In the genomic region with DNA sequence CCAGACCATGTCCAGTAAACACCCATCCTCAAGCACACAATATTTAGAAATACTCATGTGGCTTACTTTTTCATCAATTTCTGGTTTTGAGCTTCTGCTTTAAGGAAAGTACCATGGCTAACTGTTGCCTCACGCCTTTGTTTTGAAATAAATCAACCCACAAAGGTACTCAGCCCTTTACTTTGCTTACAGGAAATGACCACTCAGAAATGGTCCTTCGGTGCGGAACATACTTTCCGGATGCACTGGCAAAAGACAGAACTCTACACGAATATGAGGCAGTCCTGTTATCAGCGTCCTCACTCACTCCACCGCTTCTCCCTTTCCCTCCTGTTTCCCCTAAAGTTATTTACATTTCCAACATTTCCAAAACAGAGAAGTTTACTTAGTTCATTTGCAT, we compare ENCODE assay signal across 21 cellular contexts. TPM values are rescaled to one million over a fixed set of nuclear protein-coding genes. Genes with fewer than 3 reads are reported as not detected.
DNase-seq lines count a peak whose midpoint lies in the region; ATAC-seq and TF ChIP-seq lines count a peak whose summit lies in the region.
"Had no signal": no experiment of that assay in that cellular context is flagged by ENCODE, and none has a peak within 500 bp of the region (broad histone marks: within the 10 kb centered on the region; RNA-seq: fewer than 3 reads in every experiment).

No MANE protein-coding gene starts in this region.

- H3K4me1 ChIP-seq in heart left ventricle (peaks cover 0 to 25% (median 0%) of the 10 kb centered on the region in 12 donors), right atrium auricular region (no peaks in the 10 kb centered on the region), upper lobe of left lung (no peaks in the 10 kb centered on the region), vagina (no peaks in the 10 kb centered on the region)
- H3K4me1 ChIP-seq: BLaER1, thyroid gland had no signal

- H3K9me3 ChIP-seq in heart left ventricle (no peaks in the 10 kb centered on the region), right atrium auricular region (no peaks in the 10 kb centered on the region), upper lobe of left lung (no peaks in the 10 kb centered on the region), vagina (no peaks in the 10 kb centered on the region)
- H3K9me3 ChIP-seq: MG63, thyroid gland had no signal

- H3K27ac ChIP-seq in heart left ventricle (peak overlapping the region in 2 of 12 donors; percentile 17 to 80), right atrium auricular region (no peak overlapping the region), upper lobe of left lung (peak overlapping the region; percentile 61 to 81 (median 72)), vagina (no peak overlapping the region)
- H3K27ac ChIP-seq: BLaER1, thyroid gland had no signal

- no peak for DNase-seq in heart left ventricle
- DNase-seq in right atrium auricular region (ENCODE audit: low spot score): no peak
- peak; percentile 78 for DNase-seq in SKM-1 (lab: John Stamatoyannopoulos, UW; ENCODE audit: unreplicated experiment)
- DNase-seq in iris pigment epithelial cell (ENCODE audit: low read depth): peak; percentile 8
- DNase-seq in upper lobe of left lung: peak in 1 of 2 donors; percentile 55
- no peak for DNase-seq in vagina (ENCODE audit: extremely low spot score in 2 of 2)
- DNase-seq in NCI-H446 (lab: John Stamatoyannopoulos, UW): no peak
- no peak for DNase-seq in inferior parietal cortex (ENCODE audit: extremely low spot score)
- DNase-seq: activated CD4-positive, alpha-beta T cell treated with anti-CD3 and anti-CD28 coated beads, Interleukin-2, amount 50 U/mL, for 1 hour; MG63; naive thymus-derived CD8-positive, alpha-beta T cell; NCI-H2081 treated with DMSO at 0.1 percent for 48 hours; NCI-H526 treated with DMSO at 0.1 percent for 48 hours; thyroid gland had no signal

- TF ChIP-seq EP300 in upper lobe of left lung (IDR thresholded peaks at IDR 0.05): no peak

- H3K4me3 ChIP-seq in heart left ventricle (no peak overlapping the region), right atrium auricular region (no peak overlapping the region), upper lobe of left lung (no peak overlapping the region), vagina (no peak overlapping the region)
- H3K4me3 ChIP-seq: BLaER1, MG63, thyroid gland had no signal

- TF ChIP-seq CTCF in heart left ventricle (IDR thresholded peaks at IDR 0.05) (no peak), right atrium auricular region (IDR thresholded peaks at IDR 0.05) (no peak), upper lobe of left lung (IDR thresholded peaks at IDR 0.05) (no peak), vagina (IDR thresholded peaks at IDR 0.05) (no peak)

- TF ChIP-seq POLR2A in heart left ventricle (IDR thresholded peaks at IDR 0.05) (no peak), upper lobe of left lung (IDR thresholded peaks at IDR 0.05) (peak in 1 of 4 donors; percentile 31), vagina (IDR thresholded peaks at IDR 0.05) (no peak)

- WGBS in heart left ventricle, 4 donors: 42 to 48% (median 46%) methylated on average over 7 of the region's 7 CpGs
- 32 to 42% methylated on average over 7 of the region's 7 CpGs for WGBS in upper lobe of left lung, 2 donors

- peak in 3 of 4 donors; percentile 31 to 62 (median 56) for ATAC-seq in heart left ventricle
- peak; percentile 76 to 77 for ATAC-seq in upper lobe of left lung (ENCODE audit: low FRiP score in 2 of 2)
- ATAC-seq: naive thymus-derived CD8-positive, alpha-beta T cell; SK-N-SH treated with all-trans-retinoic acid at 6 μM for 48 hours; stimulated activated effector memory CD8-positive, alpha-beta T cell treated with anti-CD3 and anti-CD28 coated beads, Interleukin-12 subunit alpha, Interleukin-12 subunit beta, amount 100 ng/mL, for 72 hours had no signal

- peaks cover 0 to 17% (median 0%) of the 10 kb centered on the region in 9 donors for H3K27me3 ChIP-seq in heart left ventricle
- H3K27me3 ChIP-seq in right atrium auricular region: no peaks in the 10 kb centered on the region
- no peaks in the 10 kb centered on the region for H3K27me3 ChIP-seq in upper lobe of left lung
- no peaks in the 10 kb centered on the region for H3K27me3 ChIP-seq in vagina
- H3K27me3 ChIP-seq: BLaER1, thyroid gland had no signal

- H3K36me3 ChIP-seq in heart left ventricle: no peaks in the 10 kb centered on the region
- H3K36me3 ChIP-seq in right atrium auricular region: no peaks in the 10 kb centered on the region
- H3K36me3 ChIP-seq in upper lobe of left lung: no peaks in the 10 kb centered on the region
- H3K36me3 ChIP-seq in vagina: no peaks in the 10 kb centered on the region
- H3K36me3 ChIP-seq: BLaER1, MG63, thyroid gland had no signal

- intact Hi-C loops in heart left ventricle (cut with DNase I): loop anchor here in 5 of 10 donors (5.0 to 10.0 kb wide), 4 partner anchors 104 to 297 kb away; partner anchors contain the start of gene CEACAM18 (in 2 of the 5)
- intact Hi-C loops in vagina (cut with DNase I): no loop called here

RNA-seq across cellular contexts. Expression of gene FPR2, which starts 10.4 kb away (rescaled TPM):
- total RNA-seq in heart left ventricle: 10 to 100 TPM in 1 of 9 donors, 1 to 10 TPM in 2, under 1 TPM in 5, not detected in 1; 0.24 to 11.1 (median 0.80) TPM
- 1 to 10 TPM in 1 of 2 donors, under 1 TPM in 1; 0.11 to 1.1 TPM for polyA plus RNA-seq in heart left ventricle
- total RNA-seq in right atrium auricular region: 1 to 10 TPM in 1 of 2 donors, under 1 TPM in 1; 0.30 to 3.9 TPM
- 10 to 100 TPM in 3 of 6 donors, 1 to 10 TPM in 3; 4.2 to 52.4 (median 20.5) TPM for total RNA-seq in upper lobe of left lung
- total RNA-seq in vagina: not detected
- total RNA-seq: A172; fibroblast of lung; lung microvascular endothelial cell; naive thymus-derived CD8-positive, alpha-beta T cell; pulmonary artery endothelial cell had no signal
- polyA plus RNA-seq: naive thymus-derived CD8-positive, alpha-beta T cell had no signal

RNA-seq across cellular contexts. Expression of gene FPR1, which starts 19.7 kb away (rescaled TPM):
- total RNA-seq in heart left ventricle (10 to 100 TPM in 2 of 9 donors, 1 to 10 TPM in 7; 1.8 to 39.4 (median 4.7) TPM), right atrium auricular region (10 to 100 TPM in 1 of 2 donors, 1 to 10 TPM in 1; 4.4 to 22.7 TPM), upper lobe of left lung (100 to 1,000 TPM in 1 of 6 donors, 10 to 100 TPM in 5; 17.0 to 105 (median 39.8) TPM), vagina (12.8 TPM)
- polyA plus RNA-seq in heart left ventricle: 1 to 10 TPM in 1 of 2 donors, under 1 TPM in 1; 0.15 to 4.8 TPM
- total RNA-seq: A172; fibroblast of lung; lung microvascular endothelial cell; naive thymus-derived CD8-positive, alpha-beta T cell; pulmonary artery endothelial cell had no signal

RNA-seq across cellular contexts. Expression of gene FPR3, which starts 23.6 kb away (rescaled TPM):
- 10 to 100 TPM in 2 of 9 donors, 1 to 10 TPM in 7; 1.8 to 35.5 (median 3.1) TPM for total RNA-seq in heart left ventricle
- 1 to 10 TPM in 1 of 2 donors, under 1 TPM in 1; 0.38 to 2.4 TPM for polyA plus RNA-seq in heart left ventricle
- total RNA-seq in right atrium auricular region: 10 to 100 TPM in 1 of 2 donors, 1 to 10 TPM in 1; 1.4 to 14.7 TPM
- 10 to 100 TPM in 5 of 6 donors, 1 to 10 TPM in 1; 8.8 to 50.9 (median 20.1) TPM for total RNA-seq in upper lobe of left lung
- total RNA-seq in vagina: 4.2 TPM
- total RNA-seq: A172, fibroblast of lung, pulmonary artery endothelial cell had no signal
- polyA plus RNA-seq: fibroblast of lung; naive thymus-derived CD8-positive, alpha-beta T cell had no signal

RNA-seq across cellular contexts. Expression of gene HAS1, which starts 47.6 kb away (rescaled TPM):
- total RNA-seq in heart left ventricle (10 to 100 TPM in 1 of 9 donors, 1 to 10 TPM in 1, under 1 TPM in 4, not detected in 3; 0.17 to 16.0 (median 0.81) TPM), right atrium auricular region (10 to 100 TPM; 27.0 to 52.0 TPM), upper lobe of left lung (1 to 10 TPM in 2 of 6 donors, under 1 TPM in 1, not detected in 3; 0.30 to 1.9 (median 1.8) TPM), vagina (2.9 TPM)
- polyA plus RNA-seq in heart left ventricle: under 1 TPM; 0.15 to 0.40 TPM
- total RNA-seq: A172; fibroblast of lung; naive thymus-derived CD8-positive, alpha-beta T cell; pulmonary artery endothelial cell had no signal
- polyA plus RNA-seq: fibroblast of lung had no signal

Comparison
In these comparisons a context has a peak if more than half of its experiments do, and no peak if none do; other contexts are left out.
1. DNase-seq: peak in SKM-1 (single experiment) and iris pigment epithelial cell (single experiment); none in heart left ventricle (0 of 5), right atrium auricular region (single experiment), vagina (0 of 2), NCI-H446 (0 of 2) and inferior parietal cortex (single experiment).
2. H3K27ac ChIP-seq: peak in upper lobe of left lung (4 of 4); none in right atrium auricular region (0 of 2) and vagina (single experiment).